ENCODE assay signal across 1 cellular context in genomic region chr12:120800665-120801064, GRCh38.
TF ChIP-seq lines count a peak whose summit lies in the region.

No MANE protein-coding gene starts in this region.

TF ChIP-seq in GM23338, 12 proteins besides CTCF, POLR2A, EP300 and RAD21 (continued from another document):
- TF ChIP-seq, protein P1, sequence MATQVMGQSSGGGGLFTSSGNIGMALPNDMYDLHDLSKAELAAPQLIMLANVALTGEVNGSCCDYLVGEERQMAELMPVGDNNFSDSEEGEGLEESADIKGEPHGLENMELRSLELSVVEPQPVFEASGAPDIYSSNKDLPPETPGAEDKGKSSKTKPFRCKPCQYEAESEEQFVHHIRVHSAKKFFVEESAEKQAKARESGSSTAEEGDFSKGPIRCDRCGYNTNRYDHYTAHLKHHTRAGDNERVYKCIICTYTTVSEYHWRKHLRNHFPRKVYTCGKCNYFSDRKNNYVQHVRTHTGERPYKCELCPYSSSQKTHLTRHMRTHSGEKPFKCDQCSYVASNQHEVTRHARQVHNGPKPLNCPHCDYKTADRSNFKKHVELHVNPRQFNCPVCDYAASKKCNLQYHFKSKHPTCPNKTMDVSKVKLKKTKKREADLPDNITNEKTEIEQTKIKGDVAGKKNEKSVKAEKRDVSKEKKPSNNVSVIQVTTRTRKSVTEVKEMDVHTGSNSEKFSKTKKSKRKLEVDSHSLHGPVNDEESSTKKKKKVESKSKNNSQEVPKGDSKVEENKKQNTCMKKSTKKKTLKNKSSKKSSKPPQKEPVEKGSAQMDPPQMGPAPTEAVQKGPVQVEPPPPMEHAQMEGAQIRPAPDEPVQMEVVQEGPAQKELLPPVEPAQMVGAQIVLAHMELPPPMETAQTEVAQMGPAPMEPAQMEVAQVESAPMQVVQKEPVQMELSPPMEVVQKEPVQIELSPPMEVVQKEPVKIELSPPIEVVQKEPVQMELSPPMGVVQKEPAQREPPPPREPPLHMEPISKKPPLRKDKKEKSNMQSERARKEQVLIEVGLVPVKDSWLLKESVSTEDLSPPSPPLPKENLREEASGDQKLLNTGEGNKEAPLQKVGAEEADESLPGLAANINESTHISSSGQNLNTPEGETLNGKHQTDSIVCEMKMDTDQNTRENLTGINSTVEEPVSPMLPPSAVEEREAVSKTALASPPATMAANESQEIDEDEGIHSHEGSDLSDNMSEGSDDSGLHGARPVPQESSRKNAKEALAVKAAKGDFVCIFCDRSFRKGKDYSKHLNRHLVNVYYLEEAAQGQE (IDR thresholded peaks at IDR 0.05; ENCODE audit: unreplicated experiment) = no peak
- no peak for TF ChIP-seq JUNB (IDR thresholded peaks at IDR 0.05; ENCODE audit: unreplicated experiment)
TF ChIP-seq in GM23338: peak in this region for 0.
